ENCODE assay signal across 21 cellular contexts in the genomic region with DNA sequence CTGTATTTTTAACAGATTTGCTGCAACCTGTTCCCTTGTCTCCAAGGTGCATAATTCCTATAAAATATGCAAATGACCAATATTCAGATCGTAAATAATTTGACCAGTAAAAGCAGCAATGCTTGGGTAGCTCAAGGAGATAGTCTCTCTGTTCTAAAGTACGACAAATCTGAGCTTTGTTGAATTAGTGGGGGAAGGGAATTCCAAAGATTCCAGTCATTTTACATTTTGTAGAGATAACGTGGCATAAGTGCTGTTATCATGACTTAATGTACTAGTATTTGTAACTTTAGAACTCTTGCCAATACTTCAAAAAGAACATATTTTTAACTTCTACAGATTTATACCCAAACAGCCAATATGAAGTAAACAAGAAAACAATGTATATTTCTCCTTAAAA. TPM values are rescaled to one million over a fixed set of nuclear protein-coding genes. Genes with fewer than 3 reads are reported as not detected.
A peak's percentile ranks its signal among the peaks of the same experiment; 100 is the strongest.
DNase-seq lines count a peak whose midpoint lies in the region; ATAC-seq and TF ChIP-seq lines count a peak whose summit lies in the region.
"Had no signal": no experiment of that assay in that cellular context is flagged by ENCODE, and none has a peak within 500 bp of the region (broad histone marks: within the 10 kb centered on the region; RNA-seq: fewer than 3 reads in every experiment).

No MANE protein-coding gene starts in this region.

- no peak overlapping the region for H3K9ac ChIP-seq in smooth muscle cell (ENCODE audit: low read depth)

- no peaks in the 10 kb centered on the region for H3K9me3 ChIP-seq in smooth muscle cell (replicated peaks; ENCODE audit: low read depth)
- no peaks in the 10 kb centered on the region for H3K9me3 ChIP-seq in stomach
- H3K9me3 ChIP-seq: adrenal gland, sigmoid colon had no signal

- no peaks in the 10 kb centered on the region for H3K4me1 Mint-ChIP-seq in GM23338
- H3K4me1 Mint-ChIP-seq: activated B cell treated with CpG ODN at 0.5 μM for 24 hours had no signal

- H3K79me2 ChIP-seq in GM23338 (replicated peaks; ENCODE audit: insufficient read depth), result no peaks in the 10 kb centered on the region
- H3K79me2 ChIP-seq in smooth muscle cell (ENCODE audit: low read depth), result no peaks in the 10 kb centered on the region

- no peak for TF ChIP-seq EP300 in stomach (IDR thresholded peaks at IDR 0.05)

- H3K36me3 ChIP-seq in GM23338 (ENCODE audit: insufficient read depth), result no peaks in the 10 kb centered on the region; the same call in none of the 2 replicates
- H3K36me3 ChIP-seq in smooth muscle cell (ENCODE audit: low read depth), result peaks cover 7% of the 10 kb centered on the region
- peaks cover 5 to 40% (median 28%) of the 10 kb centered on the region in 4 donors for H3K36me3 ChIP-seq in stomach

- no peak for ATAC-seq in GM23338

- no peaks in the 10 kb centered on the region for H3K9me2 ChIP-seq in GM23338 (ENCODE audit: insufficient read depth)

- H4K20me1 ChIP-seq in GM23338 (replicated peaks; ENCODE audit: insufficient read depth) (no peaks in the 10 kb centered on the region), smooth muscle cell (ENCODE audit: low read depth) (peaks cover 3% of the 10 kb centered on the region)

- H3K4me3 ChIP-seq in GM23338 (no peak overlapping the region), smooth muscle cell (no peak overlapping the region), stomach (no peak overlapping the region)
- H3K4me3 ChIP-seq: adrenal gland, sigmoid colon had no signal

- H3K4me3 Mint-ChIP-seq in GM23338, result no peak overlapping the region
- H3K4me3 Mint-ChIP-seq: activated B cell treated with CpG ODN at 0.5 μM for 24 hours had no signal

- H3K9me3 Mint-ChIP-seq in GM23338, result no peaks in the 10 kb centered on the region
- H3K9me3 Mint-ChIP-seq: activated B cell treated with CpG ODN at 0.5 μM for 24 hours; activated T-helper 2 cell treated with anti-CD3 and anti-CD28 coated beads, Interferon-gamma antibody, Interleukin-2, Interleukin-4, amounts not matched to agents 10 μg/mL and 5 μg/mL and 100 μg/mL, durations not matched to agents 14 hours and 24 hours and 36 hours had no signal

- peaks cover 9% of the 10 kb centered on the region for H3K27me3 Mint-ChIP-seq in GM23338 (ENCODE audit: insufficient read depth, low read depth, poor library complexity)
- H3K27me3 Mint-ChIP-seq: activated B cell treated with CpG ODN at 0.5 μM for 24 hours had no signal

- TF ChIP-seq CTCF in GM23338 (conservative IDR thresholded peaks at IDR 0.05; ENCODE audit: low read depth in 2 of 2) (no peak), smooth muscle cell (IDR thresholded peaks at IDR 0.05; ENCODE audit: borderline replicate concordance, insufficient read depth, poor library complexity, severe bottlenecking) (no peak), stomach (IDR thresholded peaks at IDR 0.05) (no peak)

- 31% methylated on average over 3 of the region's 3 CpGs for WGBS in smooth muscle cell (ENCODE audit: low lambda C conversion rate)
- 26 to 44% (median 30%) methylated on average over 3 of the region's 3 CpGs for WGBS in stomach, 5 donors

- peak overlapping the region; percentile 70 for H3K27ac ChIP-seq in GM23338 (ENCODE audit: low read depth)
- H3K27ac ChIP-seq in smooth muscle cell (ENCODE audit: low read depth), result peak overlapping the region; percentile 55
- H3K27ac ChIP-seq in stomach, result no peak overlapping the region
- H3K27ac ChIP-seq: adrenal gland, epithelial cell of prostate, sigmoid colon had no signal

- intact Hi-C loops in stomach (cut with DNase I; ENCODE audit: low total_unique reads), result loop anchor here (10.0 kb wide), 1 partner anchor 105 kb away; no protein-coding TSS in a partner anchor

- H3K4me1 ChIP-seq in GM23338 (ENCODE audit: insufficient read depth) (peaks cover 7% of the 10 kb centered on the region; the same call in 1 of the 2 replicates), smooth muscle cell (ENCODE audit: low read depth) (no peaks in the 10 kb centered on the region), stomach (peaks cover 5 to 44% (median 20%) of the 10 kb centered on the region in 4 donors)

- TF ChIP-seq POLR2A in stomach (IDR thresholded peaks at IDR 0.05), result no peak

- H3K4me2 ChIP-seq in GM23338, result no peak overlapping the region
- peak overlapping the region; percentile 30 for H3K4me2 ChIP-seq in smooth muscle cell

- H3K27me3 ChIP-seq in GM23338 (ENCODE audit: insufficient read depth) (no peaks in the 10 kb centered on the region), smooth muscle cell (ENCODE audit: low read depth) (no peaks in the 10 kb centered on the region), stomach (no peaks in the 10 kb centered on the region)
- H3K27me3 ChIP-seq: adrenal gland, sigmoid colon had no signal

- H3F3A ChIP-seq in GM23338 (replicated peaks; ENCODE audit: low read depth) (0 out of 2 replicates have a peak, but pooled peaks cover 5% of the 10 kb centered on the region), smooth muscle cell (ENCODE audit: low read depth) (peaks cover 16% of the 10 kb centered on the region)

- peaks cover 11% of the 10 kb centered on the region; the same call in 2 of the 3 replicates for H3K36me3 Mint-ChIP-seq in GM23338 (ENCODE audit: low read depth)

- DNase-seq in GM23338 (ENCODE audit: low spot score) (peak; percentile 11), amniotic epithelial cell (ENCODE audit: low read depth) (peak; percentile 76), foreskin melanocyte (peak; percentile 17), smooth muscle cell (lab: John Stamatoyannopoulos, UW; ENCODE audit: unreplicated experiment) (no peak), DMS153 (lab: John Stamatoyannopoulos, UW) (no peak), NCI-H146 (lab: John Stamatoyannopoulos, UW) (no peak), stomach (no peak)
- DNase-seq: activated B cell treated with CpG ODN at 0.5 μM for 24 hours; cortex of kidney; head of caudate nucleus; islet precursor cell; midbrain; NCI-H1417 treated with DMSO at 0.1 percent for 48 hours; NCI-H345; SHP77; sigmoid colon; stimulated activated CD4-positive, alpha-beta T cell treated with anti-CD3 and anti-CD28 coated beads, Interleukin-2, amount 100 ng/mL, for 48 hours; T-helper 2 cell had no signal

- H2AFZ ChIP-seq in GM23338, result no peak overlapping the region
- H2AFZ ChIP-seq in smooth muscle cell (ENCODE audit: low read depth), result no peak overlapping the region

- no peak overlapping the region for H3K27ac Mint-ChIP-seq in GM23338
- H3K27ac Mint-ChIP-seq: activated B cell treated with CpG ODN at 0.5 μM for 24 hours; activated T-helper 2 cell treated with anti-CD3 and anti-CD28 coated beads, Interferon-gamma antibody, Interleukin-2, Interleukin-4, amounts not matched to agents 10 μg/mL and 5 μg/mL and 100 μg/mL, durations not matched to agents 14 hours and 24 hours and 36 hours had no signal

TF ChIP-seq in GM23338, 12 proteins besides CTCF, POLR2A, EP300 and RAD21 (continues in another document):
- TF ChIP-seq POLR2AphosphoS5 (IDR thresholded peaks at IDR 0.05; ENCODE audit: low read depth) (no peak), EZH2phosphoT487 (IDR thresholded peaks at IDR 0.05; ENCODE audit: unreplicated experiment) (no peak), STAT1 (IDR thresholded peaks at IDR 0.05; ENCODE audit: unreplicated experiment) (no peak), ZNF331 (CRISPR knock-in tag; IDR thresholded peaks at IDR 0.05; ENCODE audit: low read depth) (no peak), EZH2 (IDR thresholded peaks at IDR 0.05; ENCODE audit: low read depth, unreplicated experiment) (no peak)
- TF ChIP-seq, protein P1, sequence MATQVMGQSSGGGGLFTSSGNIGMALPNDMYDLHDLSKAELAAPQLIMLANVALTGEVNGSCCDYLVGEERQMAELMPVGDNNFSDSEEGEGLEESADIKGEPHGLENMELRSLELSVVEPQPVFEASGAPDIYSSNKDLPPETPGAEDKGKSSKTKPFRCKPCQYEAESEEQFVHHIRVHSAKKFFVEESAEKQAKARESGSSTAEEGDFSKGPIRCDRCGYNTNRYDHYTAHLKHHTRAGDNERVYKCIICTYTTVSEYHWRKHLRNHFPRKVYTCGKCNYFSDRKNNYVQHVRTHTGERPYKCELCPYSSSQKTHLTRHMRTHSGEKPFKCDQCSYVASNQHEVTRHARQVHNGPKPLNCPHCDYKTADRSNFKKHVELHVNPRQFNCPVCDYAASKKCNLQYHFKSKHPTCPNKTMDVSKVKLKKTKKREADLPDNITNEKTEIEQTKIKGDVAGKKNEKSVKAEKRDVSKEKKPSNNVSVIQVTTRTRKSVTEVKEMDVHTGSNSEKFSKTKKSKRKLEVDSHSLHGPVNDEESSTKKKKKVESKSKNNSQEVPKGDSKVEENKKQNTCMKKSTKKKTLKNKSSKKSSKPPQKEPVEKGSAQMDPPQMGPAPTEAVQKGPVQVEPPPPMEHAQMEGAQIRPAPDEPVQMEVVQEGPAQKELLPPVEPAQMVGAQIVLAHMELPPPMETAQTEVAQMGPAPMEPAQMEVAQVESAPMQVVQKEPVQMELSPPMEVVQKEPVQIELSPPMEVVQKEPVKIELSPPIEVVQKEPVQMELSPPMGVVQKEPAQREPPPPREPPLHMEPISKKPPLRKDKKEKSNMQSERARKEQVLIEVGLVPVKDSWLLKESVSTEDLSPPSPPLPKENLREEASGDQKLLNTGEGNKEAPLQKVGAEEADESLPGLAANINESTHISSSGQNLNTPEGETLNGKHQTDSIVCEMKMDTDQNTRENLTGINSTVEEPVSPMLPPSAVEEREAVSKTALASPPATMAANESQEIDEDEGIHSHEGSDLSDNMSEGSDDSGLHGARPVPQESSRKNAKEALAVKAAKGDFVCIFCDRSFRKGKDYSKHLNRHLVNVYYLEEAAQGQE (IDR thresholded peaks at IDR 0.05; ENCODE audit: unreplicated experiment), result no peak

RNA-seq across cellular contexts. Expression of gene RSBN1L, which starts 46.3 kb away (rescaled TPM):
- 19.7 and 20.0 TPM in 2 replicates for total RNA-seq in GM23338 (2014; rRNA removed; shearing (Covaris generic))
- polyA plus RNA-seq in GM23338 (2016; fragmentation: Nextera tagmentation; extraction: Ambion mirVana) (7.7 and 9.7 TPM in 2 replicates), smooth muscle cell (3.7 and 3.8 TPM in 2 replicates), stomach (10 to 100 TPM in 1 of 3 donors, 1 to 10 TPM in 2; 4.2 to 15.4 (median 6.3) TPM)
- total RNA-seq in smooth muscle cell (12.6 and 26.2 TPM in 2 replicates), stomach (10 to 100 TPM; 11.0 to 68.3 (median 11.6) TPM)

Comparison
In these comparisons a context has a peak if more than half of its experiments do, and no peak if none do; other contexts are left out.
1. DNase-seq: peak in GM23338 (single experiment), amniotic epithelial cell (single experiment) and foreskin melanocyte (single experiment); none in smooth muscle cell (single experiment), DMS153 (single experiment), NCI-H146 (single experiment) and stomach (single experiment).
2. H3K27ac ChIP-seq: peak in GM23338 (single experiment) and smooth muscle cell (single experiment); none in stomach (0 of 5).